ENCODE assay signal across 31 cellular contexts in the genomic region with DNA sequence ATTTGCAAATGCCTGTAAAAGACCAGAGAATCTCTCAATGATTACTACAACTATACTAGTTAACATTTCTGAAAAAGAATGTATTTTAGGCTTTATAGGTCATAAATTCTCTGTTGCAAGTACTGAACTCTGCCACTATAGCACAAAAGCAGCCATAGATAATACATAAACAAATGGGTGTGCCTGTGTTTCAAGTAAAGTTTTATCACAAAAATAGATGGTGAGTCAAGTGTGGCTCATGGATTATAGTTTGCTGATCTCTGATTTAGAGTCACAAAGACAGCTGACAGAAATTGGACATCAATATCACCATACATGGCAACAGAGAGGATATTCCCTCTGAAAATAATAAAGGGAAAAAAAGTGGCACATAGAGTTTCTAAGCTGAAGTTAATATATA.
"Had no signal": no experiment of that assay in that cellular context is flagged by ENCODE, and none has a peak within 500 bp of the region (broad histone marks: within the 10 kb centered on the region; RNA-seq: fewer than 3 reads in every experiment).

No MANE protein-coding gene starts in this region.

- H3K27ac ChIP-seq: cardiac muscle cell, Peyer's patch, RWPE1, VCaP had no signal

- H3K9me3 ChIP-seq: Peyer's patch had no signal

- DNase-seq: activated B cell treated with CpG ODN at 0.5 μM for 24 hours; activated CD4-positive, alpha-beta memory T cell treated with anti-CD3 and anti-CD28 coated beads, Interleukin-2, amount 10 ng/mL, durations not matched to agents 7 days and 5 days; activated CD4-positive, alpha-beta T cell treated with anti-CD3 and anti-CD28 coated beads for 4 hours; activated CD4-positive, CD25-positive, alpha-beta regulatory T cell treated with anti-CD3 and anti-CD28 coated beads, Interleukin-2, amount 50 U/mL, for 72 hours; activated CD8-positive, alpha-beta memory T cell treated with anti-CD3 and anti-CD28 coated beads for 24 hours; activated CD8-positive, alpha-beta memory T cell treated with anti-CD3 and anti-CD28 coated beads, Interleukin-2, amount 10 ng/mL, durations not matched to agents 7 days and 5 days; activated CD8-positive, alpha-beta memory T cell treated with anti-CD3 and anti-CD28 coated beads, Interleukin-2, amount 50 U/mL, for 48 hours; activated effector memory CD4-positive, alpha-beta T cell treated with Interleukin-2 at 50 U/mL for 16 hours; activated naive CD4-positive, alpha-beta T cell treated with anti-CD3 and anti-CD28 coated beads, Interleukin-2, amount 10 ng/mL, durations not matched to agents 7 days and 5 days; activated T-cell treated with anti-CD3 and anti-CD28 coated beads, Interleukin-2, amount 50 U/mL, for 48 hours; amniotic stem cell; aorta; Karpas-422; NCI-H1105; NCI-H1417 treated with DMSO at 0.1 percent for 48 hours; NCI-H187 treated with DMSO at 0.1 percent for 48 hours; NCI-H2081; NCI-H2171 treated with DMSO at 0.1 percent for 48 hours; NCI-H226; NCI-H524 treated with DMSO at 0.1 percent for 48 hours; Peyer's patch; SIG-M5; SW 1271; T-helper 1 cell; T-helper 2 cell; T-helper 9 cell had no signal

- H3K36me3 ChIP-seq: cardiac muscle cell, Peyer's patch had no signal

- H3K4me3 ChIP-seq: cardiac muscle cell, Peyer's patch had no signal

- H3K27me3 ChIP-seq: cardiac muscle cell, Peyer's patch had no signal

- H3K4me1 ChIP-seq: Peyer's patch had no signal

- ATAC-seq: activated CD8-positive, alpha-beta memory T cell treated with anti-CD3 and anti-CD28 coated beads, Interleukin-2, amount 10 ng/mL, durations not matched to agents 7 days and 5 days; Right ventricle myocardium inferior; SK-N-SH treated with all-trans-retinoic acid at 6 μM for 48 hours had no signal
